ENCODE assay signal across 8 cellular contexts in genomic region chr1:211515090-211516023, GRCh38. TPM values are rescaled to one million over a fixed set of nuclear protein-coding genes. Genes with fewer than 3 reads are reported as not detected.
DNase-seq lines count a peak whose midpoint lies in the region; ATAC-seq and TF ChIP-seq lines count a peak whose summit lies in the region.

No MANE protein-coding gene starts in this region.

- TF ChIP-seq CTCF in GM12875 (IDR thresholded peaks at IDR 0.05; ENCODE audit: borderline replicate concordance, insufficient read depth, low read depth, low read length) = peak; percentile 90
- TF ChIP-seq CTCF in NB4 (IDR thresholded peaks at IDR 0.05; ENCODE audit: low read depth, low read length) = peak; percentile 16

- no peak overlapping the region for H3K4me3 ChIP-seq in GM12875 (ENCODE audit: low read depth, low read length)
- H3K4me3 ChIP-seq in NB4 (ENCODE audit: low read depth, low read length) = no peak overlapping the region

- ATAC-seq in HG02610 (IDR thresholded peaks at IDR 0.05; ENCODE audit: unreplicated experiment) = peak; percentile 48
- ATAC-seq in sciatic nerve = peak; percentile 74

- H3K9me3 Mint-ChIP-seq in T-helper 1 cell treated with Interleukin-12 subunit alpha and Interleukin-12 subunit beta and Interleukin-4 antibody, amounts not matched to agents 30 μg/mL and 1 μg/mL, for 36 hours = no peaks in the 10 kb centered on the region

- peaks cover 15% of the 10 kb centered on the region for H3K27me3 Mint-ChIP-seq in T-helper 1 cell treated with Interleukin-12 subunit alpha and Interleukin-12 subunit beta and Interleukin-4 antibody, amounts not matched to agents 30 μg/mL and 1 μg/mL, for 36 hours (ENCODE audit: low read depth)

- TF ChIP-seq POLR2A in NB4 (IDR thresholded peaks at IDR 0.05; ENCODE audit: extremely low read depth, insufficient read length) = peak; percentile 13

- DNase-seq in NB4 (ENCODE audit: low read depth) (peak; percentile 99), amygdala (lab: John Stamatoyannopoulos, UW) (peak in 35 of 56 donors; percentile 2 to 70 (median 27)), hepatic stellate cell (ENCODE audit: low spot score) (peak; percentile 74), sciatic nerve (ENCODE audit: low spot score) (peak; percentile 83), cerebellar nuclear complex (lab: John Stamatoyannopoulos, UW) (no peak)

- H3K27ac Mint-ChIP-seq in T-helper 1 cell treated with Interleukin-12 subunit alpha and Interleukin-12 subunit beta and Interleukin-4 antibody, amounts not matched to agents 30 μg/mL and 1 μg/mL, for 36 hours = no peak overlapping the region

- H3K36me3 Mint-ChIP-seq in T-helper 1 cell treated with Interleukin-12 subunit alpha and Interleukin-12 subunit beta and Interleukin-4 antibody, amounts not matched to agents 30 μg/mL and 1 μg/mL, for 36 hours (ENCODE audit: low read depth) = no peaks in the 10 kb centered on the region

- H3K4me3 Mint-ChIP-seq in T-helper 1 cell treated with Interleukin-12 subunit alpha and Interleukin-12 subunit beta and Interleukin-4 antibody, amounts not matched to agents 30 μg/mL and 1 μg/mL, for 36 hours = peak overlapping the region; percentile 72

- peaks cover 26% of the 10 kb centered on the region for H3K4me1 Mint-ChIP-seq in T-helper 1 cell treated with Interleukin-12 subunit alpha and Interleukin-12 subunit beta and Interleukin-4 antibody, amounts not matched to agents 30 μg/mL and 1 μg/mL, for 36 hours (ENCODE audit: low read depth)

- intact Hi-C loops in sciatic nerve (cut with DNase I) = no loop called here

RNA-seq across cellular contexts. Expression of gene RD3, which starts 23.4 kb away (rescaled TPM):
- not detected for total RNA-seq in sciatic nerve

Comparison
In these comparisons a context has a peak if more than half of its experiments do, and no peak if none do; other contexts are left out.
1. DNase-seq: peak in NB4 (single experiment), amygdala (35 of 56), hepatic stellate cell (single experiment) and sciatic nerve (single experiment); none in cerebellar nuclear complex (0 of 2).